Comparison of ENCODE assay signal across 24 cellular contexts in genomic region chr2:123154195-123154594, GRCh38.
DNase-seq lines count a peak whose midpoint lies in the region; ATAC-seq, FAIRE-seq and TF ChIP-seq lines count a peak whose summit lies in the region.
"Had no signal": no experiment of that assay in that cellular context is flagged by ENCODE, and none has a peak within 500 bp of the region (broad histone marks: within the 10 kb centered on the region; RNA-seq: fewer than 3 reads in every experiment).

No MANE protein-coding gene starts in this region.

- no peaks in the 10 kb centered on the region for H3K9me1 ChIP-seq in K562 (ENCODE audit: control insufficient read depth, insufficient read depth, low read length)

- peaks cover 88% of the 10 kb centered on the region for H3K9me3 ChIP-seq in HepG2 (ENCODE audit: low read length)
- H3K9me3 ChIP-seq in right lobe of liver = no peaks in the 10 kb centered on the region
- no peaks in the 10 kb centered on the region for H3K9me3 ChIP-seq in K562 (replicated peaks; ENCODE audit: control insufficient read depth, insufficient read depth, low read depth, low read length)
- H3K9me3 ChIP-seq: BE2C, BLaER1 had no signal

- peaks cover 2% of the 10 kb centered on the region for H3K4me1 Mint-ChIP-seq in osteocyte (ENCODE audit: unreplicated experiment)
- H3K4me1 Mint-ChIP-seq: CD14-positive monocyte; CD4-positive, alpha-beta memory T cell; CD4-positive, CD25-positive, alpha-beta regulatory T cell; CD8-positive, alpha-beta memory T cell had no signal

- in situ Hi-C loops in HepG2 (cut with HindIII; ENCODE audit: extremely low pct_ligation_motif_present, low pct_unique_long_range_greater_than_20kb) = no loop called here
- in situ Hi-C loops in K562 (cut with MboI) = no loop called here

- H3K79me2 ChIP-seq in HepG2 (ENCODE audit: insufficient read depth, low read length) (no peaks in the 10 kb centered on the region), K562 (ENCODE audit: control insufficient read depth, insufficient read depth, low read length) (no peaks in the 10 kb centered on the region)

- TF ChIP-seq RAD21 in HepG2 (CRISPR knock-in tag; IDR thresholded peaks at IDR 0.05) (no peak), K562 (CRISPR knock-in tag; conservative IDR thresholded peaks at IDR 0.05 in 1 of 2, IDR thresholded peaks at IDR 0.05 in 1 of 2) (no peak)

- H3K27ac Mint-ChIP-seq in osteocyte (ENCODE audit: unreplicated experiment) = no peak overlapping the region
- H3K27ac Mint-ChIP-seq: CD14-positive monocyte; CD4-positive, alpha-beta memory T cell; CD4-positive, CD25-positive, alpha-beta regulatory T cell; CD8-positive, alpha-beta memory T cell had no signal

- no peaks in the 10 kb centered on the region for H3K36me3 Mint-ChIP-seq in osteocyte (ENCODE audit: unreplicated experiment)
- H3K36me3 Mint-ChIP-seq: CD14-positive monocyte; CD4-positive, alpha-beta memory T cell; CD4-positive, CD25-positive, alpha-beta regulatory T cell; CD8-positive, alpha-beta memory T cell had no signal

- H3K9me3 Mint-ChIP-seq in osteocyte (ENCODE audit: unreplicated experiment) = no peaks in the 10 kb centered on the region

- POLR2A ChIA-PET in HepG2 (lab: Yijun Ruan, JAX) = no interaction called here
- POLR2A ChIA-PET in K562 (lab: Yijun Ruan, JAX) = no interaction called here

- H3K4me1 ChIP-seq in HepG2 (ENCODE audit: insufficient read depth, low read length) (no peaks in the 10 kb centered on the region), right lobe of liver (no peaks in the 10 kb centered on the region), K562 (replicated peaks in 1 of 2; ENCODE audit: control insufficient read depth in 2 of 2, insufficient read depth in 2 of 2, low read length in 2 of 2) (no peaks in the 10 kb centered on the region)
- H3K4me1 ChIP-seq: BE2C, BLaER1 had no signal

- BruUV-seq in HepG2 (replicated peaks; lab: Mats Ljungman, UMichigan) (no TSS peak), K562 (replicated peaks; lab: Mats Ljungman, UMichigan) (no TSS peak)

- no peak for ATAC-seq in HepG2
- no peak for ATAC-seq in right lobe of liver
- no peak for ATAC-seq in K562
- no peak for ATAC-seq in GM19397 (IDR thresholded peaks at IDR 0.05; ENCODE audit: unreplicated experiment)
- ATAC-seq: GM12878 had no signal

- H2AFZ ChIP-seq in HepG2 (ENCODE audit: low read length) = no peak overlapping the region
- H2AFZ ChIP-seq in K562 (ENCODE audit: low read depth, low read length) = no peak overlapping the region

- no peak overlapping the region for H3K27ac ChIP-seq in HepG2 (ENCODE audit: extremely low read length, insufficient read depth, low read length)
- H3K27ac ChIP-seq in right lobe of liver = no peak overlapping the region
- H3K27ac ChIP-seq in K562 (ENCODE audit: extremely low read depth, low read depth, low read length) = no peak overlapping the region
- H3K27ac ChIP-seq: 22Rv1, BLaER1 had no signal

- H3K36me3 ChIP-seq in HepG2 (replicated peaks in 1 of 2; ENCODE audit: control insufficient read depth in 1 of 2, insufficient read depth in 2 of 2, low read length in 2 of 2) = no peaks in the 10 kb centered on the region
- no peaks in the 10 kb centered on the region for H3K36me3 ChIP-seq in right lobe of liver
- no peaks in the 10 kb centered on the region for H3K36me3 ChIP-seq in K562 (ENCODE audit: control insufficient read depth, insufficient read depth, low read length)
- H3K36me3 ChIP-seq: BE2C, BLaER1 had no signal

- H3K9ac ChIP-seq in HepG2 (ENCODE audit: insufficient read depth, low read depth, low read length) (no peak overlapping the region), K562 (ENCODE audit: insufficient read depth in 1 of 2, low read depth in 2 of 2, low read length in 2 of 2) (no peak overlapping the region)
- H3K9ac ChIP-seq: BLaER1 had no signal

- intact Hi-C loops in HepG2 (cut with micrococcal nuclease; ENCODE audit: unreplicated experiment) (no loop called here), right lobe of liver (cut with DNase I) (no loop called here), K562 (cut with micrococcal nuclease) (no loop called here)

- CTCF ChIA-PET in HepG2 (lab: Yijun Ruan, JAX; ENCODE audit: low intra/inter-chr PET ratio, low total read pairs) (no interaction called here), K562 (lab: Yijun Ruan, JAX; ENCODE audit: low intra/inter-chr PET ratio) (no interaction called here)

- FAIRE-seq in HepG2 (lab: Jason Lieb, UNC) (no peak), K562 (lab: Jason Lieb, UNC) (no peak)
- FAIRE-seq: GM12878, GM12892, GM18507 had no signal

- H4K20me1 ChIP-seq in HepG2 (ENCODE audit: insufficient read depth, low read length) (no peaks in the 10 kb centered on the region), K562 (replicated peaks; ENCODE audit: control insufficient read depth, insufficient read depth, low read length) (no peaks in the 10 kb centered on the region)
- H4K20me1 ChIP-seq: BLaER1 had no signal

- no peak overlapping the region for H3K4me3 Mint-ChIP-seq in osteocyte (ENCODE audit: unreplicated experiment)
- H3K4me3 Mint-ChIP-seq: CD14-positive monocyte; CD4-positive, alpha-beta memory T cell; CD4-positive, CD25-positive, alpha-beta regulatory T cell; CD8-positive, alpha-beta memory T cell had no signal

- no peak overlapping the region for H3K4me2 ChIP-seq in HepG2 (ENCODE audit: low read depth, low read length)
- no peak overlapping the region for H3K4me2 ChIP-seq in K562 (ENCODE audit: insufficient read depth, low read length)
- H3K4me2 ChIP-seq: BLaER1 had no signal

- H3K27me3 Mint-ChIP-seq in osteocyte (ENCODE audit: unreplicated experiment) = no peaks in the 10 kb centered on the region
- H3K27me3 Mint-ChIP-seq: CD4-positive, alpha-beta memory T cell; CD4-positive, CD25-positive, alpha-beta regulatory T cell; CD8-positive, alpha-beta memory T cell had no signal

- DNase-seq in HepG2 (ENCODE audit: low spot score) (no peak), right lobe of liver (no peak), K562 (ENCODE audit: extremely low read depth in 1 of 4, low spot score in 3 of 4) (no peak), osteocyte (ENCODE audit: extremely low spot score, unreplicated experiment) (no peak)
- DNase-seq: ACHN; BE2C; C1 segment of cervical spinal cord; CD4-positive, alpha-beta memory T cell; CD4-positive, CD25-positive, alpha-beta regulatory T cell; CD8-positive, alpha-beta memory T cell; COR-L47; DMS 273 treated with DMSO at 0.1 percent for 48 hours; DMS153; DMS79; DND-41; EL; GDM1 had no signal

- TF ChIP-seq CTCF in HepG2 (CRISPR knock-in tag; IDR thresholded peaks at IDR 0.05) = no peak
- TF ChIP-seq CTCF in right lobe of liver (IDR thresholded peaks at IDR 0.05) = no peak
- no peak for TF ChIP-seq CTCF in K562 (IDR thresholded peaks at IDR 0.05 in 2 of 3, conservative IDR thresholded peaks at IDR 0.05 in 1 of 3; ENCODE audit: insufficient read depth in 2 of 3, low read depth in 1 of 3, low read length in 3 of 3)
- no peak for TF ChIP-seq CTCF in osteocyte (IDR thresholded peaks at IDR 0.05)

- no peaks in the 10 kb centered on the region for H3K27me3 ChIP-seq in HepG2 (ENCODE audit: control insufficient read depth in 1 of 2, insufficient read depth in 2 of 2, low read length in 2 of 2)
- no peaks in the 10 kb centered on the region for H3K27me3 ChIP-seq in right lobe of liver
- no peaks in the 10 kb centered on the region for H3K27me3 ChIP-seq in K562 (ENCODE audit: control insufficient read depth in 2 of 2, insufficient read depth in 2 of 2, low read length in 2 of 2)
- H3K27me3 ChIP-seq: BE2C, BLaER1 had no signal

- H3K4me3 ChIP-seq in HepG2 (replicated peaks in 1 of 3; ENCODE audit: insufficient read depth in 1 of 3, low read depth in 2 of 3, low read length in 3 of 3) = no peak overlapping the region
- no peak overlapping the region for H3K4me3 ChIP-seq in right lobe of liver
- no peak overlapping the region for H3K4me3 ChIP-seq in K562
- H3K4me3 ChIP-seq: BLaER1, GM12878 had no signal

- no peak for TF ChIP-seq POLR2A in HepG2 (IDR thresholded peaks at IDR 0.05; ENCODE audit: insufficient read depth in 1 of 2, low read depth in 2 of 2, low read length in 2 of 2)
- TF ChIP-seq POLR2A in right lobe of liver (IDR thresholded peaks at IDR 0.05) = no peak
- TF ChIP-seq POLR2A in K562 (conservative IDR thresholded peaks at IDR 0.05) = no peak

- TF ChIP-seq EP300 in HepG2 (IDR thresholded peaks at IDR 0.05; ENCODE audit: low read depth in 2 of 2, low read length in 2 of 2) (no peak), HepG2 (CRISPR knock-in tag; IDR thresholded peaks at IDR 0.05; ENCODE audit: borderline replicate concordance) (no peak), K562 (IDR thresholded peaks at IDR 0.05; ENCODE audit: low read length) (no peak)

TF ChIP-seq in HepG2, 621 proteins besides CTCF, POLR2A, EP300 and RAD21 (continues in another document):
- TF ChIP-seq ZNF503 (CRISPR knock-in tag; IDR thresholded peaks at IDR 0.05) (no peak), MAFK (conservative IDR thresholded peaks at IDR 0.05 in 1 of 2, IDR thresholded peaks at IDR 0.05 in 1 of 2; ENCODE audit: low read length in 2 of 2) (peak; percentile 88 to 93)

TF ChIP-seq in K562, 482 proteins besides CTCF, POLR2A, EP300 and RAD21 (continues in another document):
- peak; percentile 48 for TF ChIP-seq C11orf30 (IDR thresholded peaks at IDR 0.05; ENCODE audit: low read depth)
- TF ChIP-seq MAFG (tag; conservative IDR thresholded peaks at IDR 0.05) = peak; percentile 60
- TF ChIP-seq SMAD2 (IDR thresholded peaks at IDR 0.05; ENCODE audit: low read depth, low read length) = no peak
- no peak for TF ChIP-seq GTF2F1 (IDR thresholded peaks at IDR 0.05; ENCODE audit: low read depth, low read length)
- no peak for TF ChIP-seq CEBPB (tag; IDR thresholded peaks at IDR 0.05)
- no peak for TF ChIP-seq SMARCA4 (IDR thresholded peaks at IDR 0.05)

Comparison
In these comparisons a context has a peak if more than half of its experiments do, and no peak if none do; other contexts are left out.
1. Of the 241 proteins assayed by ChIP-seq in both HepG2 and K562: peak only in HepG2: MAFK; only in K562: MAFG; in both: MAFF; in neither: 238.